Comparison of ENCODE assay signal across 1 cellular context in the genomic region with DNA sequence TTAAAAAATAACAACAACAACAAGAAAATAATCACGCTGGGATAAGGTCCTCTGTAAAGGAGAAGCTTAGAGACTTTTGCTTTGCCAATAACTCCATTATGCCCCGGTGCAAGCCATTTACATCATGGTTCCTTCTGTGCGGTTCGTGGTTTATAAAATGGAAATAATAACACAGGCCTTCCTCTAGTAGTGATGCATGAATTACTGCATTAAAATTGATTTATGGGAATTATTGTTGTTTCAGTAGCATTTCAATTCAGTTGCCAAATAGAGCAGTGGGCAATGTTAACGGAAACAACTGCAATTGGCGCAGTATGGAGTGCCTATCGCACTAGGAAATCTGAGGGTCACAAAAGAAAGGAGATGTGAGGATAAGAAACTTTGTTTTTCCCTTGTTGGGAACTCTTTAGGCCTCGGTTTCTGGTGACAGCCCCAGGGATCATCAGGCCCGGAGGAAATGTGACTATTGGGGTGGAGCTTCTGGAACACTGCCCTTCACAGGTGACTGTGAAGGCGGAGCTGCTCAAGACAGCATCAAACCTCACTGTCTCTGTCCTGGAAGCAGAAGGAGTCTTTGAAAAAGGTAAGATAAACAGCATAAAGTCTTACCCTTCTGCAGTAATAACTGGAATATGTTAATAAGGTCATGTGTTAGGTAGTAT.
A peak's percentile ranks its signal among the peaks of the same experiment; 100 is the strongest.
TF ChIP-seq lines count a peak whose summit lies in the region.

No MANE protein-coding gene starts in this region.

TF ChIP-seq in HCT116, 20 proteins besides CTCF, POLR2A, EP300 and RAD21 (continued from another document):
- TF ChIP-seq POLR2AphosphoS5 (IDR thresholded peaks at IDR 0.05; ENCODE audit: low read depth, low read length) (peak; percentile 53; the same call in 1 of the 2 replicates), YY1 (IDR thresholded peaks at IDR 0.05; ENCODE audit: extremely low read depth, insufficient replicate concordance, low read depth, low read length) (no peak), SP1 (IDR thresholded peaks at IDR 0.05; ENCODE audit: low read depth) (peak; percentile 15; the same call in 1 of the 2 replicates), EZH2phosphoT487 (IDR thresholded peaks at IDR 0.05; ENCODE audit: borderline replicate concordance) (no peak)
- TF ChIP-seq, protein P1, sequence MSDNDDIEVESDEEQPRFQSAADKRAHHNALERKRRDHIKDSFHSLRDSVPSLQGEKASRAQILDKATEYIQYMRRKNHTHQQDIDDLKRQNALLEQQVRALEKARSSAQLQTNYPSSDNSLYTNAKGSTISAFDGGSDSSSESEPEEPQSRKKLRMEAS (IDR thresholded peaks at IDR 0.05): peak; percentile 39
TF ChIP-seq in HCT116: peak in this region for 3.
